Comparison of ENCODE assay signal across 16 cellular contexts in the genomic region with DNA sequence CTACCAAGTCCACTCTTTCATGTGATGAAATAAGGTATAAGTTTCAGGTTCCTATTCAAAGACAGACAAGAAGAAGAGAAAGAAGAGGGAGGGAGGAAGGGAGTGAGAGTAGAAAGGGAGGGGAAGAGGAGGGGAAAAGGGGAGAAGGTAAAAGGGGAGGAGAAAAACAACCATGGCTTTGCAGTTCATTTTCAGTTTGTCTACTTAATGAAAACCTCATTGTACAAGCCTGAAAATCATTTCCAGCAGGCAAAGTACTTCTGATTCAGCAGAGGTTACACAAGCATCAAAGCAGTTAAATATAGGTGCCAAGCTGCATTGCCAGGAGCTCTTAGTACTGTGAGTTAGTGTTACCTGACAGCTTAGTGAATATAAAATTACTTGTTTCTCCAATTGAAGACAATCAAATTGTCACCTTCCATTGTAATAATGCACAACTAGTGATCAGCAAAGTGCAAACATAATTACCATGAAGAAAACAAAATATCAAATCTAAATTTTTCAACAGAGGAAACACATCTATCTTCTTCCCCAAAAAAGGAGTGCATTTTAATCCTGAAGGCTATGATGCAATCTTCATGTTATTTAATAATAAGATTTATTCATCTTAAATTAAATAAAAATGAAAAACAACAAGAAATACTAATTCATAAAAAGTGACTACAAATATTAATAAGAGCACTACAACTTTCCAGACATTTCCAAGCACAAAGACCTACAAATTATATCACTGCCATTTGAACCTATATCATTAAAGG. TPM values are rescaled to one million over a fixed set of nuclear protein-coding genes. Genes with fewer than 3 reads are reported as not detected.
DNase-seq lines count a peak whose midpoint lies in the region; ATAC-seq, FAIRE-seq and TF ChIP-seq lines count a peak whose summit lies in the region.
"Had no signal": no experiment of that assay in that cellular context is flagged by ENCODE, and none has a peak within 500 bp of the region (broad histone marks: within the 10 kb centered on the region; RNA-seq: fewer than 3 reads in every experiment).

No MANE protein-coding gene starts in this region.

- no peaks in the 10 kb centered on the region for H3K9me3 ChIP-seq in keratinocyte (ENCODE audit: control insufficient read depth, low read depth, low read length)

- peak overlapping the region; percentile 27 for H2AFZ ChIP-seq in keratinocyte (ENCODE audit: control insufficient read depth, low read length)

- H4K20me1 ChIP-seq in keratinocyte (ENCODE audit: control insufficient read depth, extremely low read depth, insufficient read depth, low read length) = no peaks in the 10 kb centered on the region

- ATAC-seq in GM21529 (IDR thresholded peaks at IDR 0.05; ENCODE audit: unreplicated experiment) (no peak), HG03175 (IDR thresholded peaks at IDR 0.05; ENCODE audit: unreplicated experiment) (no peak)
- ATAC-seq: stimulated activated effector memory CD8-positive, alpha-beta T cell treated with anti-CD3 and anti-CD28 coated beads, Interleukin-12 subunit alpha, Interleukin-12 subunit beta, amount 100 ng/mL, for 72 hours; WTC11 had no signal

- no peaks in the 10 kb centered on the region for H3K27me3 ChIP-seq in keratinocyte (ENCODE audit: control insufficient read depth, extremely low read depth, insufficient read depth, low read length)

- no peaks in the 10 kb centered on the region for H3K4me1 ChIP-seq in keratinocyte (ENCODE audit: control insufficient read depth, extremely low read depth, insufficient read depth, low read length)

- H3K36me3 ChIP-seq in keratinocyte (ENCODE audit: control insufficient read depth in 2 of 2, extremely low read depth in 1 of 2, insufficient read depth in 2 of 2, low read length in 2 of 2) = no peaks in the 10 kb centered on the region

- H3K4me2 ChIP-seq in keratinocyte (ENCODE audit: control insufficient read depth, extremely low read depth, insufficient read depth, low read depth, low read length) = no peak overlapping the region

- no peak overlapping the region for H3K4me3 ChIP-seq in AG10803 (ENCODE audit: low read length)
- no peak overlapping the region for H3K4me3 ChIP-seq in astrocyte of the spinal cord (ENCODE audit: low read depth, low read length)
- H3K4me3 ChIP-seq in keratinocyte (ENCODE audit: control insufficient read depth in 2 of 3, extremely low read depth in 1 of 3, insufficient read depth in 2 of 3, low read depth in 1 of 3, low read length in 3 of 3) = no peak overlapping the region

- H3K9me1 ChIP-seq in keratinocyte (ENCODE audit: control insufficient read depth, extremely low read depth, insufficient read depth, low read length) = no peaks in the 10 kb centered on the region

- no peaks in the 10 kb centered on the region for H3K79me2 ChIP-seq in keratinocyte (ENCODE audit: control insufficient read depth, insufficient read depth, low read length)

- no peak for FAIRE-seq in keratinocyte (lab: Jason Lieb, UNC)
- FAIRE-seq: G401.6 had no signal

- H3K9ac ChIP-seq in keratinocyte (ENCODE audit: control insufficient read depth, extremely low read depth, insufficient read depth, low read length) = no peak overlapping the region

- DNase-seq in AG10803 (ENCODE audit: low read depth) (peak; percentile 7), NCI-H1092 (lab: John Stamatoyannopoulos, UW) (peak; percentile 30), astrocyte of the spinal cord (ENCODE audit: low read depth, low spot score) (peak; percentile 16), keratinocyte (ENCODE audit: low read depth, low spot score) (no peak), activated T-cell treated with anti-CD3 and anti-CD28 coated beads for 4 hours (no peak), NCI-H524 treated with DMSO at 0.1 percent for 48 hours (lab: John Stamatoyannopoulos, UW) (no peak)
- DNase-seq: COR-L47, mesendoderm, NCI-H2029, SW 1271, trophoblast cell had no signal

- dilution Hi-C loops in keratinocyte (cut with MboI; ENCODE audit: extremely low pct_ligation_motif_present, low sequenced_read_pairs) = no loop called here

- no peak overlapping the region for H3K27ac ChIP-seq in keratinocyte (ENCODE audit: control insufficient read depth, insufficient read depth, low read length)

- in situ Hi-C loops in astrocyte of the spinal cord (cut with HindIII; ENCODE audit: low sequenced_read_pairs) = no loop called here

- TF ChIP-seq CTCF in AG10803 (conservative IDR thresholded peaks at IDR 0.05; ENCODE audit: low read length) (no peak), astrocyte of the spinal cord (IDR thresholded peaks at IDR 0.05; ENCODE audit: low read depth, low read length) (no peak), keratinocyte (optimal IDR thresholded peaks at IDR 0.05 in 1 of 3, IDR thresholded peaks at IDR 0.05 in 1 of 3, conservative IDR thresholded peaks at IDR 0.05 in 1 of 3; ENCODE audit: extremely low read depth in 1 of 3, insufficient read depth in 2 of 3, low read length in 3 of 3) (no peak)

RNA-seq across cellular contexts. Expression of a gene that starts 8.2 kb away (rescaled TPM):
- polyA plus RNA-seq in keratinocyte = 6.0 to 6.8 TPM (median 6.4 TPM) in 3 replicates
- polyA plus RNA-seq in keratinocyte (2011; ENCODE audit: low read depth) = 2.0 TPM
- 4.3 TPM in 2 replicates for polyA plus RNA-seq in keratinocyte (2011; cell fraction: cytosol; rRNA removed)
- 8.7 and 10.5 TPM in 2 replicates for polyA plus RNA-seq in keratinocyte (2011; cell fraction: nucleus; rRNA removed)
- polyA plus RNA-seq in keratinocyte (2012; ENCODE audit: low replicate concordance) = 0.68 and 6.6 TPM in 2 replicates
- polyA minus RNA-seq in keratinocyte = 3.9 to 18.5 TPM (median 18.2 TPM) in 3 replicates
- 20.1 TPM for polyA minus RNA-seq in keratinocyte (2011; cell fraction: cytosol; rRNA and poly(A)+ RNA removed)
- 19.4 and 26.1 TPM in 2 replicates for polyA minus RNA-seq in keratinocyte (2011; cell fraction: nucleus; rRNA and poly(A)+ RNA removed)

Comparison
In these comparisons a context has a peak if more than half of its experiments do, and no peak if none do; other contexts are left out.
1. DNase-seq: peak in AG10803 (single experiment), NCI-H1092 (single experiment) and astrocyte of the spinal cord (single experiment); none in keratinocyte (single experiment), activated T-cell treated with anti-CD3 and anti-CD28 coated beads for 4 hours (single experiment) and NCI-H524 treated with DMSO at 0.1 percent for 48 hours (single experiment).